In the genomic region with DNA sequence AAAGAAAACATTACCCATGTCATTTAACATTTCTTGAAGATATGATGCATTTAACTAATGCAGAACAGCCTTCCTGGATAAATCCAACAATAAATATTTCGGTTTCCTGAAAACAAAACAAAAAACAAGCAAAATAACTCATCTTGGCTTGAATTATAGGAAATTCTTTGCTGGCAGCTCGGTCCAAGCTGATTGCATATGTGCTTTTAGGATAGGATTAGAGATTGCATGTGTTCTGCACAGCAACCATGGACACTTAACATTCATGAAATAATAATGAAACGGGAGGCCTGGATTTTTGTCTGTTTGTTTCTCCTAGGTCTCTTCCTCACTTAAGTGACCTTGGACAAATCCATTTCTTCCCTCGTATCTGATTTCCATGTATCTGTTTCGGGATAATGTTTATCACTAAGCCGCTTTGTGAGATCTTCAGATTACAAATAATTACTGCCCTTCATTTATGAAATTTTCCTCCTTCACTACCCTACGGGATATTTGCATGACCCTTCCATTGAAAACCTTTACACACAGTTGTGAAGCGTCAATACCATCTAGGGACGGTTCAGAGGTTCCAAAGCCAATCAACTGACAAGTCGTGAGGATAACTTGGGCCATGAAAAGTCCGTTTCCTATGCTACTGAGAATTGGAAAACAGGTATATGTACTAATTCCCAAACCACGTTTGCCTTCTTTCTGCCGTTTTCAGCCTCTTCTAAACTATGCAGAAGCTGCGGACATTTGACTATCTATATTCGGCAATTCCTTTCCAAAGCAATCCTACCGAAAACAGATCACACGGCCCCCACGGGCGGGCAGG, we compare ENCODE assay signal across 8 cellular contexts. TPM values are rescaled to one million over a fixed set of nuclear protein-coding genes. Genes with fewer than 3 reads are reported as not detected.
A peak's percentile ranks its signal among the peaks of the same experiment; 100 is the strongest.
DNase-seq lines count a peak whose midpoint lies in the region; ATAC-seq and TF ChIP-seq lines count a peak whose summit lies in the region.

No MANE protein-coding gene starts in this region.

- peak overlapping the region; percentile 93 for H3K4me3 ChIP-seq in OCI-LY1 (ENCODE audit: low read depth, low read length, poor library complexity, severe bottlenecking)
- peak overlapping the region; percentile 90 for H3K4me3 ChIP-seq in ectodermal cell (ENCODE audit: insufficient read depth, low read depth, low read length)

- no peak for ATAC-seq in GM21619 (IDR thresholded peaks at IDR 0.05; ENCODE audit: unreplicated experiment)

- H3K27me3 ChIP-seq in OCI-LY1 (ENCODE audit: insufficient read depth, low read length) (no peaks in the 10 kb centered on the region), ectodermal cell (ENCODE audit: control insufficient read depth, insufficient read depth, low read length, poor library complexity, severe bottlenecking) (no peaks in the 10 kb centered on the region)

- peaks cover 13% of the 10 kb centered on the region for H4K20me1 ChIP-seq in OCI-LY1 (ENCODE audit: insufficient read depth, low read length)

- 34 to 35% methylated on average over 19 of the region's 19 CpGs for WGBS in ectodermal cell, 2 experiments

- no peak for TF ChIP-seq CTCF in OCI-LY1 (IDR thresholded peaks at IDR 0.05; ENCODE audit: low read length)
- TF ChIP-seq CTCF in nephron progenitor cell (IDR thresholded peaks at IDR 0.05) = no peak

- peak overlapping the region; percentile 99 for H3K4me2 ChIP-seq in OCI-LY1 (ENCODE audit: low read length)

- H3F3A ChIP-seq in OCI-LY1 (ENCODE audit: insufficient read depth, low read length) = no peaks in the 10 kb centered on the region

- peak overlapping the region; percentile 21; the same call in 1 of the 2 replicates for H2AFZ ChIP-seq in OCI-LY1 (ENCODE audit: low read length)

- peak overlapping the region; percentile 65 for H3K27ac ChIP-seq in OCI-LY1 (ENCODE audit: low read depth, low read length, poor library complexity, severe bottlenecking)
- H3K27ac ChIP-seq in ectodermal cell (ENCODE audit: insufficient read depth, low read depth, low read length, poor library complexity, severe bottlenecking) = peak overlapping the region; percentile 96

- H3K79me2 ChIP-seq in OCI-LY1 (ENCODE audit: insufficient read depth, low read length) = peaks cover 33% of the 10 kb centered on the region

- no peaks in the 10 kb centered on the region for H3K27me3 Mint-ChIP-seq in nephron progenitor cell (ENCODE audit: low read depth, poor library complexity)

- no peaks in the 10 kb centered on the region for H3K9me3 Mint-ChIP-seq in nephron progenitor cell

- DNase-seq in NCI-H1092 treated with DMSO at 0.1 percent for 48 hours (lab: John Stamatoyannopoulos, UW) (peak; percentile 69), NCI-H1092 (lab: John Stamatoyannopoulos, UW) (no peak), nephron progenitor cell (no peak), NCI-H1105 (lab: John Stamatoyannopoulos, UW) (no peak)
- DNase-seq in activated CD4-positive, CD25-positive, alpha-beta regulatory T cell (lab: John Stamatoyannopoulos, UW) = no peak

- H3K9me2 ChIP-seq in OCI-LY1 (ENCODE audit: low read depth, low read length) = no peaks in the 10 kb centered on the region

- H3K36me3 Mint-ChIP-seq in nephron progenitor cell (ENCODE audit: low read depth) = peaks cover 44% of the 10 kb centered on the region

- H3K9me3 ChIP-seq in OCI-LY1 (ENCODE audit: low read length) = no peaks in the 10 kb centered on the region
- H3K9me3 ChIP-seq in ectodermal cell (ENCODE audit: control insufficient read depth, low read length) = no peaks in the 10 kb centered on the region

- H3K9ac ChIP-seq in OCI-LY1 (ENCODE audit: low read length) = peak overlapping the region; percentile 83

- H3K4me1 ChIP-seq in OCI-LY1 (ENCODE audit: insufficient read depth, low read length, severe bottlenecking) (peaks cover 29% of the 10 kb centered on the region), ectodermal cell (ENCODE audit: control insufficient read depth, insufficient read depth, low read length) (peaks cover 12% of the 10 kb centered on the region)

- H3K27ac Mint-ChIP-seq in nephron progenitor cell = peak overlapping the region; percentile 98

- peaks cover 30% of the 10 kb centered on the region for H3K4me1 Mint-ChIP-seq in nephron progenitor cell

- peaks cover 30% of the 10 kb centered on the region for H3K36me3 ChIP-seq in OCI-LY1 (ENCODE audit: insufficient read depth, low read length)
- peaks cover 5% of the 10 kb centered on the region for H3K36me3 ChIP-seq in ectodermal cell (ENCODE audit: control insufficient read depth, insufficient read depth, low read length)

- peak overlapping the region; percentile 92 for H3K4me3 Mint-ChIP-seq in nephron progenitor cell

RNA-seq across cellular contexts. Expression of a gene that starts 1.3 kb away (rescaled TPM):
- 1,817 TPM for polyA plus RNA-seq in ectodermal cell (2013, experiment 1 of 4)
- polyA plus RNA-seq in ectodermal cell (2013, experiment 2 of 4) = 1,759 TPM
- polyA plus RNA-seq in ectodermal cell (2013, experiment 3 of 4) = 1,403 TPM
- polyA plus RNA-seq in ectodermal cell (2013, experiment 4 of 4) = 1,529 TPM
